Comparison of ENCODE assay signal across 8 cellular contexts in the genomic region with DNA sequence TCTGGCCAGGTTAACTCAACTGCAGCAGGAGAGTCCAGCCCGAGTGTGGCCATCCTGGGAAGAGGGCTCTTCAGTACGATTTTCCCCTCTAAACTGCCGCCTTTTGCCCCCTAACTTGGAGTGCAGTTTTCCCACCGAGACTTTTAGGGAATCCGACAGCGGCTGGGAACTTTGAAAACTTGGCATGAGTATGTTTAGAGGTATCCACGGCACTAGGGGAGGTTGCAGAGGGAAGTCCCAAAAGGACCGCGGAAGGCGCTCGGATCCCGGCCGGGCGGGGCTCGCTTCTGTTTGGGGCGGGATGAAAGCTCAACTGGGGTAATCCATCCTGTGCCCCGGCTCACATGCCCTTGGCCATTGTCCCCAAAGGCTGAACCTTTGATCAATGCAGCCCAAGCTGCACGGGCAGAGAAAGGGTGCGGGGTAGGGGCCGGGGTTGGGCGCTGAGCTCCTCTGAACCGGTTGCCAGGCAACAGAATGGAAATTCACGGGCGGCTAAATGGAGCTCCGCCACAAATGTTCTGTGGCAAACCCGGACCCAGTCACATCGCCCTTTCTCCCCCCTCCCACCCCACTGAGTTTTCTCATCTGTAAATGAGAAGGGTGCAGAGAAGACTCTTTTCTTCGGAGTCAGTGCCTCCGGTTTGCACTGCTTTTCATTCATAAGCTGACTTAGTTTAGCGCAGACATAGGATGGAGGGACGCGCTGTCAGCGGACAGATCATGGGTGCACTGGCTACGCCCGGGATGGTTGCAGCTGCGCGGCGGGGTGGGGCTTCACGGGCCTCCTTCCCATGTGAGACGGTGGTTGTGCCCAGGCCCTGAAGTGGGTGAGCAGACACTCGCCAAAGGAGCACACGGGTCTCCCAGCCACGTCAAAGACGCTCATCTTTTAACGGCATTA. TPM values are rescaled to one million over a fixed set of nuclear protein-coding genes. Genes with fewer than 3 reads are reported as not detected.
DNase-seq lines count a peak whose midpoint lies in the region; ATAC-seq, FAIRE-seq and TF ChIP-seq lines count a peak whose summit lies in the region.

No MANE protein-coding gene starts in this region.

- RAD21 ChIA-PET in GM12878 (lab: Charles Lee; ENCODE audit: unreplicated experiment): interaction anchor here (1.2 kb wide), 1 partner anchor 331 kb away, joined by 3 read pairs; no protein-coding TSS in a partner anchor

- no peak for TF ChIP-seq CTCF in GM12878 (IDR thresholded peaks at IDR 0.05 in 2 of 3, conservative IDR thresholded peaks at IDR 0.05 in 1 of 3; ENCODE audit: control insufficient read depth in 2 of 3, extremely low read depth in 1 of 3, insufficient read depth in 1 of 3, low read depth in 3 of 3, low read length in 3 of 3)

- no peak overlapping the region for H3K9ac ChIP-seq in GM12878 (ENCODE audit: control insufficient read depth, insufficient read depth, low read length)

- POLR2A ChIA-PET in GM12878 (lab: Charles Lee): no interaction called here

- SMC1A ChIA-PET in GM12878 (lab: Charles Lee; ENCODE audit: uncharacterized antibody, unreplicated experiment): interaction anchor here (0.7 kb wide), 1 partner anchor 640 kb away, joined by 3 read pairs; no protein-coding TSS in a partner anchor

- TF ChIP-seq POLR2A in GM12878 (IDR thresholded peaks at IDR 0.05; ENCODE audit: low read depth, low read length): no peak

- ATAC-seq in GM12878 (no peak), HG02798 (IDR thresholded peaks at IDR 0.05; ENCODE audit: poor library complexity, unreplicated experiment) (no peak), GM21737 (IDR thresholded peaks at IDR 0.05; ENCODE audit: unreplicated experiment) (no peak)

- no peak overlapping the region for H3K27ac ChIP-seq in GM12878 (ENCODE audit: control insufficient read depth, insufficient read depth)

- BruUV-seq in GM12878 (replicated peaks; lab: Mats Ljungman, UMichigan): no TSS peak

- peaks cover 3% of the 10 kb centered on the region; the same call in 1 of the 2 replicates for H3K4me1 ChIP-seq in GM12878 (ENCODE audit: control insufficient read depth, insufficient read depth, low read length)

- no peaks in the 10 kb centered on the region for H3K9me3 ChIP-seq in GM12878 (replicated peaks; ENCODE audit: control insufficient read depth, insufficient read depth, low read length)

- DNase-seq in NCI-H1092 treated with DMSO at 0.1 percent for 48 hours (lab: John Stamatoyannopoulos, UW) (peak; percentile 7), NCI-H1092 (lab: John Stamatoyannopoulos, UW) (no peak), NCI-H2171 (lab: John Stamatoyannopoulos, UW) (peak; percentile 19), GM12878 (ENCODE audit: low read depth, low spot score) (no peak), inferior parietal cortex (ENCODE audit: extremely low spot score) (peak; percentile 17)
- DNase-seq in stimulated activated CD4-positive, alpha-beta T cell treated with anti-CD3 and anti-CD28 coated beads, Interleukin-4, amount 100 ng/mL, for 24 hours: peak; percentile 13

- H2AFZ ChIP-seq in GM12878 (ENCODE audit: control insufficient read depth, low read depth, low read length): no peak overlapping the region

- CTCF ChIA-PET in GM12878 (lab: Yijun Ruan, JAX): no interaction called here

- no peak overlapping the region for H3K4me3 ChIP-seq in GM12878

- no peak for TF ChIP-seq RAD21 in GM12878 (IDR thresholded peaks at IDR 0.05; ENCODE audit: insufficient read depth, low read depth, low read length)

- TF ChIP-seq EP300 in GM12878 (IDR thresholded peaks at IDR 0.05; ENCODE audit: borderline replicate concordance in 1 of 2, control insufficient read depth in 1 of 2, low read depth in 2 of 2, low read length in 2 of 2): no peak

- in situ Hi-C loops in GM12878 (cut with MboI): no loop called here

- peaks cover 12 to 27% of the 10 kb centered on the region in 2 experiments for H3K27me3 ChIP-seq in GM12878 (replicated peaks in 1 of 2; ENCODE audit: control insufficient read depth in 2 of 2, insufficient read depth in 2 of 2, low read length in 1 of 2)

- 2% methylated on average over 45 of the region's 45 CpGs for WGBS in GM12878 (ENCODE audit: insufficient coverage, insufficient replicate concordance, low lambda C conversion rate, missing lambda C conversion rate)

- FAIRE-seq in GM12878 (lab: Jason Lieb, UNC): no peak

- intact Hi-C loops in GM12878 (cut with micrococcal nuclease; ENCODE audit: unreplicated experiment): no loop called here

- peak overlapping the region; percentile 77 for H3K4me2 ChIP-seq in GM12878 (ENCODE audit: control insufficient read depth, insufficient read depth)

- no peaks in the 10 kb centered on the region for H4K20me1 ChIP-seq in GM12878 (ENCODE audit: control insufficient read depth, insufficient read depth)

- no peaks in the 10 kb centered on the region for H3K36me3 ChIP-seq in GM12878 (ENCODE audit: control insufficient read depth in 2 of 2, insufficient read depth in 2 of 2, low read length in 1 of 2)

- no peaks in the 10 kb centered on the region for H3K79me2 ChIP-seq in GM12878 (ENCODE audit: control insufficient read depth, insufficient read depth, low read length)

TF ChIP-seq in GM12878, 131 proteins besides CTCF, POLR2A, EP300 and RAD21:
- no peak for TF ChIP-seq CBFB (IDR thresholded peaks at IDR 0.05; ENCODE audit: low read depth)
- TF ChIP-seq EZH2 (IDR thresholded peaks at IDR 0.05; ENCODE audit: borderline replicate concordance, control insufficient read depth, low read depth, low read length): peak; percentile 51; the same call in 1 of the 2 replicates
- TF ChIP-seq ZNF24 (IDR thresholded peaks at IDR 0.05): no peak
- no peak for TF ChIP-seq GABPA (IDR thresholded peaks at IDR 0.05; ENCODE audit: low read depth)
- no peak for TF ChIP-seq GATAD2B (conservative IDR thresholded peaks at IDR 0.05; ENCODE audit: low read depth)
- TF ChIP-seq, protein P1, sequence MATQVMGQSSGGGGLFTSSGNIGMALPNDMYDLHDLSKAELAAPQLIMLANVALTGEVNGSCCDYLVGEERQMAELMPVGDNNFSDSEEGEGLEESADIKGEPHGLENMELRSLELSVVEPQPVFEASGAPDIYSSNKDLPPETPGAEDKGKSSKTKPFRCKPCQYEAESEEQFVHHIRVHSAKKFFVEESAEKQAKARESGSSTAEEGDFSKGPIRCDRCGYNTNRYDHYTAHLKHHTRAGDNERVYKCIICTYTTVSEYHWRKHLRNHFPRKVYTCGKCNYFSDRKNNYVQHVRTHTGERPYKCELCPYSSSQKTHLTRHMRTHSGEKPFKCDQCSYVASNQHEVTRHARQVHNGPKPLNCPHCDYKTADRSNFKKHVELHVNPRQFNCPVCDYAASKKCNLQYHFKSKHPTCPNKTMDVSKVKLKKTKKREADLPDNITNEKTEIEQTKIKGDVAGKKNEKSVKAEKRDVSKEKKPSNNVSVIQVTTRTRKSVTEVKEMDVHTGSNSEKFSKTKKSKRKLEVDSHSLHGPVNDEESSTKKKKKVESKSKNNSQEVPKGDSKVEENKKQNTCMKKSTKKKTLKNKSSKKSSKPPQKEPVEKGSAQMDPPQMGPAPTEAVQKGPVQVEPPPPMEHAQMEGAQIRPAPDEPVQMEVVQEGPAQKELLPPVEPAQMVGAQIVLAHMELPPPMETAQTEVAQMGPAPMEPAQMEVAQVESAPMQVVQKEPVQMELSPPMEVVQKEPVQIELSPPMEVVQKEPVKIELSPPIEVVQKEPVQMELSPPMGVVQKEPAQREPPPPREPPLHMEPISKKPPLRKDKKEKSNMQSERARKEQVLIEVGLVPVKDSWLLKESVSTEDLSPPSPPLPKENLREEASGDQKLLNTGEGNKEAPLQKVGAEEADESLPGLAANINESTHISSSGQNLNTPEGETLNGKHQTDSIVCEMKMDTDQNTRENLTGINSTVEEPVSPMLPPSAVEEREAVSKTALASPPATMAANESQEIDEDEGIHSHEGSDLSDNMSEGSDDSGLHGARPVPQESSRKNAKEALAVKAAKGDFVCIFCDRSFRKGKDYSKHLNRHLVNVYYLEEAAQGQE (IDR thresholded peaks at IDR 0.05; ENCODE audit: low read depth, low read length): no peak

RNA-seq across cellular contexts. Expression of gene BMP6, which starts 2.3 kb away (rescaled TPM):
- total RNA-seq in GM12878 (2013; cell fraction: nucleolus; rRNA removed): not detected in 2 replicates
- total RNA-seq in GM12878 (2014; rRNA removed) (0.05 TPM in 1 of 2 replicates, not detected in the other), GM12878 (2014; rRNA removed; fragmentation: Illumina TruSeq; extraction: Trizol) (0.09 TPM in 1 of 2 replicates, not detected in the other), GM12878 (2021) (0.15 TPM in 1 of 2 replicates, not detected in the other)
- polyA plus RNA-seq in GM12878 (2011; ENCODE audit: low read depth): 0.30 TPM
- polyA plus RNA-seq in GM12878 (2011; rRNA removed) (not detected in 2 replicates), GM12878 (2014; fragmentation: Illumina TruSeq; extraction: Trizol) (not detected in 2 replicates), GM12878 (2014; fragmentation: Nextera tagmentation; extraction: Ambion mirVana) (under 1 TPM; 0.02 to 0.11 TPM), GM12878 (2014; rRNA removed) (0.04 TPM in 1 of 2 replicates, not detected in the other), GM12878 (2016; fragmentation: Nextera tagmentation; extraction: Ambion mirVana) (under 1 TPM in 1 of 2 experiments, not detected in 1; 0.05 TPM)
- polyA plus RNA-seq in GM12878 (2011; cell fraction: cytosol; rRNA removed): 0.01 TPM in 1 of 2 replicates, not detected in the other
- polyA plus RNA-seq in GM12878 (2011; cell fraction: nucleus; rRNA removed): not detected in 2 replicates
- 0.14 and 0.17 TPM in 2 replicates for polyA plus RNA-seq in GM12878 (2012)
- not detected in 2 replicates for polyA minus RNA-seq in GM12878 (2011; rRNA and poly(A)+ RNA removed)
- polyA minus RNA-seq in GM12878 (2011; cell fraction: cytosol; rRNA and poly(A)+ RNA removed): 0.40 and 1.0 TPM in 2 replicates
- polyA minus RNA-seq in GM12878 (2011; cell fraction: nucleus; rRNA and poly(A)+ RNA removed): not detected in 2 replicates

Comparison
In these comparisons a context has a peak if more than half of its experiments do, and no peak if none do; other contexts are left out.
1. DNase-seq: peak in NCI-H1092 treated with DMSO at 0.1 percent for 48 hours (single experiment), NCI-H2171 (single experiment), inferior parietal cortex (single experiment) and stimulated activated CD4-positive, alpha-beta T cell treated with anti-CD3 and anti-CD28 coated beads, Interleukin-4, amount 100 ng/mL, for 24 hours (single experiment); none in NCI-H1092 (single experiment) and GM12878 (single experiment).